20 cellular contexts compared by ENCODE assay signal in genomic region chr12:31991815-31992214, GRCh38. TPM values are rescaled to one million over a fixed set of nuclear protein-coding genes. Genes with fewer than 3 reads are reported as not detected.
DNase-seq lines count a peak whose midpoint lies in the region; ATAC-seq lines count a peak whose summit lies in the region.
"Had no signal": no experiment of that assay in that cellular context is flagged by ENCODE, and none has a peak within 500 bp of the region (broad histone marks: within the 10 kb centered on the region; RNA-seq: fewer than 3 reads in every experiment).

No MANE protein-coding gene starts in this region.

- H3K27ac ChIP-seq in trophoblast cell (ENCODE audit: low read depth, low read length): no peak overlapping the region
- H3K27ac ChIP-seq: A549, upper lobe of left lung had no signal

- H2BK5ac ChIP-seq in trophoblast cell (ENCODE audit: low read depth, low read length, poor library complexity): peak overlapping the region; percentile 63

- H3K27ac Mint-ChIP-seq in activated CD4-positive, alpha-beta T cell treated with anti-CD3 and anti-CD28 coated beads, Interleukin-2, amount 10 ng/mL, durations not matched to agents 7 days and 5 days: peak overlapping the region; percentile 84
- peak overlapping the region; percentile 93 for H3K27ac Mint-ChIP-seq in activated naive CD8-positive, alpha-beta T cell treated with anti-CD3 and anti-CD28 coated beads for 36 hours

- no CpG with 5 or more reads among the region's 2 CpGs for WGBS in trophoblast cell (ENCODE audit: extremely low coverage, insufficient coverage, insufficient read length)

- peaks cover 22% of the 10 kb centered on the region for H3K79me1 ChIP-seq in trophoblast cell (ENCODE audit: low read length)

- H3K27me3 Mint-ChIP-seq in activated CD4-positive, alpha-beta T cell treated with anti-CD3 and anti-CD28 coated beads, Interleukin-2, amount 10 ng/mL, durations not matched to agents 7 days and 5 days: no peaks in the 10 kb centered on the region
- H3K27me3 Mint-ChIP-seq in activated naive CD8-positive, alpha-beta T cell treated with anti-CD3 and anti-CD28 coated beads for 36 hours: no peaks in the 10 kb centered on the region

- POLR2A ChIA-PET in activated CD4-positive, alpha-beta T cell treated with anti-CD3 and anti-CD28 coated beads, Interleukin-2, amount 10 ng/mL, durations not matched to agents 7 days and 5 days (lab: Charles Lee): interaction anchor here (1.1 kb wide), 1 partner anchor 33 kb away, joined by 4 read pairs; the partner anchor contains the start of gene RESF1

- peaks cover 32% of the 10 kb centered on the region for H3K9me3 Mint-ChIP-seq in activated CD4-positive, alpha-beta T cell treated with anti-CD3 and anti-CD28 coated beads, Interleukin-2, amount 10 ng/mL, durations not matched to agents 7 days and 5 days
- peaks cover 32% of the 10 kb centered on the region for H3K9me3 Mint-ChIP-seq in activated naive CD8-positive, alpha-beta T cell treated with anti-CD3 and anti-CD28 coated beads for 36 hours

- peak overlapping the region; percentile 88 for H3K18ac ChIP-seq in trophoblast cell (ENCODE audit: low read length)

- H3K27me3 ChIP-seq in trophoblast cell (ENCODE audit: insufficient read depth, low read length): no peaks in the 10 kb centered on the region
- H3K27me3 ChIP-seq: upper lobe of left lung had no signal

- peak overlapping the region; percentile 79 for H2AK5ac ChIP-seq in trophoblast cell (ENCODE audit: low read length)

- H3K4me3 Mint-ChIP-seq in activated CD4-positive, alpha-beta T cell treated with anti-CD3 and anti-CD28 coated beads, Interleukin-2, amount 10 ng/mL, durations not matched to agents 7 days and 5 days: peak overlapping the region; percentile 19
- H3K4me3 Mint-ChIP-seq in activated naive CD8-positive, alpha-beta T cell treated with anti-CD3 and anti-CD28 coated beads for 36 hours: peak overlapping the region; percentile 48

- peak overlapping the region; percentile 92 for H2BK12ac ChIP-seq in trophoblast cell (ENCODE audit: low read length)

- H3K4me1 ChIP-seq in trophoblast cell (ENCODE audit: control insufficient read depth in 1 of 2, insufficient read depth in 2 of 2, low read length in 2 of 2): peaks cover 12 to 15% of the 10 kb centered on the region in 2 experiments
- H3K4me1 ChIP-seq: A549, upper lobe of left lung had no signal

- H2BK120ac ChIP-seq in trophoblast cell (ENCODE audit: insufficient read depth, low read length, poor library complexity): peak overlapping the region; percentile 94

- peak overlapping the region; percentile 73 for H4K91ac ChIP-seq in trophoblast cell (ENCODE audit: low read depth, low read length)

- peaks cover 35% of the 10 kb centered on the region for H3K4me1 Mint-ChIP-seq in activated CD4-positive, alpha-beta T cell treated with anti-CD3 and anti-CD28 coated beads, Interleukin-2, amount 10 ng/mL, durations not matched to agents 7 days and 5 days
- peaks cover 39% of the 10 kb centered on the region for H3K4me1 Mint-ChIP-seq in activated naive CD8-positive, alpha-beta T cell treated with anti-CD3 and anti-CD28 coated beads for 36 hours

- H3K4ac ChIP-seq in trophoblast cell (ENCODE audit: low read depth, low read length): no peak overlapping the region

- peak overlapping the region; percentile 47 for H4K8ac ChIP-seq in trophoblast cell (ENCODE audit: low read depth, low read length)

- H3K4me3 ChIP-seq in trophoblast cell (ENCODE audit: low read depth, low read length): no peak overlapping the region
- H3K4me3 ChIP-seq: A549, lung, upper lobe of left lung had no signal

- H3K9me3 ChIP-seq in trophoblast cell (ENCODE audit: insufficient read depth, low read depth, low read length): peaks cover 1% of the 10 kb centered on the region
- H3K9me3 ChIP-seq: A549, upper lobe of left lung had no signal

- no peak overlapping the region for H3K23ac ChIP-seq in trophoblast cell (ENCODE audit: low read length)

- no peak overlapping the region for H3K9ac ChIP-seq in trophoblast cell (ENCODE audit: low read length)

- H3K36me3 ChIP-seq in trophoblast cell (ENCODE audit: control insufficient read depth in 1 of 2, insufficient read depth in 2 of 2, low read length in 2 of 2): peaks cover 17 to 18% of the 10 kb centered on the region in 2 experiments

- peaks cover 8% of the 10 kb centered on the region for H3K79me2 ChIP-seq in trophoblast cell (ENCODE audit: control insufficient read depth, insufficient read depth, low read length, poor library complexity)

- peak overlapping the region; percentile 77 for H3K14ac ChIP-seq in trophoblast cell (ENCODE audit: low read length)

- CTCF ChIA-PET in activated CD4-positive, alpha-beta T cell treated with anti-CD3 and anti-CD28 coated beads, Interleukin-2, amount 10 ng/mL, durations not matched to agents 7 days and 5 days (lab: Charles Lee): interaction anchor here (0.6 to 1.5 kb wide), 6 partner anchors 9 to 310 kb away, joined by 3 to 4 read pairs (median 3); no protein-coding TSS in a partner anchor

- DNase-seq in activated CD4-positive, alpha-beta T cell treated with anti-CD3 and anti-CD28 coated beads, Interleukin-2, amount 10 ng/mL, durations not matched to agents 7 days and 5 days: no peak
- DNase-seq in activated CD4-positive, alpha-beta T cell treated with anti-CD3 and anti-CD28 coated beads, Interleukin-2, amount 50 U/mL, for 4 hours: no peak
- no peak for DNase-seq in activated naive CD8-positive, alpha-beta T cell treated with anti-CD3 and anti-CD28 coated beads for 36 hours
- no peak for DNase-seq in trophoblast cell
- no peak for DNase-seq in A172 (ENCODE audit: low spot score)
- DNase-seq in foreskin melanocyte: no peak
- no peak for DNase-seq in head of caudate nucleus
- DNase-seq: activated effector memory CD4-positive, alpha-beta T cell treated with Interleukin-2 at 50 U/mL for 16 hours; Caco-2; effector CD8-positive, alpha-beta T cell; HCEC 1CT; NCI-H1694; NCI-H526 treated with DMSO at 0.1 percent for 48 hours; stimulated activated CD4-positive, alpha-beta T cell treated with anti-CD3 and anti-CD28 coated beads, Interleukin-2, amount 100 ng/mL, for 48 hours; upper lobe of left lung had no signal

- no peak overlapping the region for H4K12ac ChIP-seq in trophoblast cell (ENCODE audit: low read depth, low read length)

- H2AFZ ChIP-seq in trophoblast cell (ENCODE audit: insufficient read depth, low read length, poor library complexity): no peak overlapping the region

- ATAC-seq in HG02610 (IDR thresholded peaks at IDR 0.05; ENCODE audit: unreplicated experiment): peak; percentile 68
- ATAC-seq: A549, Panc1, sciatic nerve had no signal

- H3K4me2 ChIP-seq in trophoblast cell (ENCODE audit: low read length): no peak overlapping the region
- H3K4me2 ChIP-seq: A549 had no signal

- H3K36me3 Mint-ChIP-seq in activated CD4-positive, alpha-beta T cell treated with anti-CD3 and anti-CD28 coated beads, Interleukin-2, amount 10 ng/mL, durations not matched to agents 7 days and 5 days (ENCODE audit: low read depth): peaks cover 81% of the 10 kb centered on the region
- peaks cover 79% of the 10 kb centered on the region for H3K36me3 Mint-ChIP-seq in activated naive CD8-positive, alpha-beta T cell treated with anti-CD3 and anti-CD28 coated beads for 36 hours

- intact Hi-C loops in head of caudate nucleus (cut with DNase I): no loop called here

RNA-seq across cellular contexts. Expression of gene RESF1, which starts 32.6 kb away (rescaled TPM):
- 100 to 1,000 TPM; 137 to 183 TPM for total RNA-seq in activated CD4-positive, alpha-beta T cell treated with anti-CD3 and anti-CD28 coated beads, Interleukin-2, amount 10 ng/mL, durations not matched to agents 7 days and 5 days
- 10 to 100 TPM; 76.5 to 79.1 TPM for total RNA-seq in activated naive CD8-positive, alpha-beta T cell treated with anti-CD3 and anti-CD28 coated beads for 36 hours
- 38.8 and 41.7 TPM in 2 replicates for polyA plus RNA-seq in trophoblast cell (2013)
- 30.2 and 38.3 TPM in 2 replicates for total RNA-seq in A172 (2014; rRNA removed; shearing (Covaris generic))
